13 cellular contexts compared by ENCODE assay signal in genomic region chr20:56985286-56985685, GRCh38.
"Had no signal": no experiment of that assay in that cellular context is flagged by ENCODE, and none has a peak within 500 bp of the region (broad histone marks: within the 10 kb centered on the region; RNA-seq: fewer than 3 reads in every experiment).

No MANE protein-coding gene starts in this region.

- H3K4me1 ChIP-seq: gastroesophageal sphincter, right atrium auricular region, stomach had no signal

- ATAC-seq: gastroesophageal sphincter; naive thymus-derived CD4-positive, alpha-beta T cell had no signal

- FAIRE-seq: colon, kidney, small intestine had no signal

- DNase-seq: activated CD4-positive, alpha-beta memory T cell treated with anti-CD3 and anti-CD28 coated beads, Interleukin-2, amount 10 ng/mL, durations not matched to agents 7 days and 5 days; activated gamma-delta T cell; activated naive CD8-positive, alpha-beta T cell treated with anti-CD3 and anti-CD28 coated beads for 36 hours; activated T-cell treated with anti-CD3 and anti-CD28 coated beads, Interleukin-2, amount 50 U/mL, for 48 hours; kidney; naive thymus-derived CD4-positive, alpha-beta T cell; small intestine; stomach had no signal

- H3K36me3 ChIP-seq: gastroesophageal sphincter, right atrium auricular region, stomach, thoracic aorta had no signal

- H3K27me3 ChIP-seq: right atrium auricular region had no signal

- H3K27ac ChIP-seq: gastroesophageal sphincter, right atrium auricular region, stomach, thoracic aorta, VCaP had no signal

- H3K4me3 ChIP-seq: gastroesophageal sphincter, right atrium auricular region, stomach, thoracic aorta had no signal
